ENCODE assay signal across 34 cellular contexts in the genomic region with DNA sequence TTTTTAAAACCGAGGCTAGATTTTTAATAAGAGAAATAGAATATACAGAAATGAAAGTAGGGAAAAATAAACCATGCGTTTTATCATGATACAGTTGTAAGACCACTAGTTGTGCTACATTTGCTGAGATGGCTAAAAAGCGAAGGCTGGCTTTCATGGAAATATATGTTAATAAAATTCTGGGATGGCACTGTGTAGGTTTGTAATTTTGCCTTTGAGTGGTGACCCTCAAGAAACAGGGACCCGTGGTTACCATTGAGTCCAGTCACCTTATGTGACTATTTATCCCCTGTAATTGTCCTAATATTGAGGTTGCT.
"Had no signal": no experiment of that assay in that cellular context is flagged by ENCODE, and none has a peak within 500 bp of the region (broad histone marks: within the 10 kb centered on the region; RNA-seq: fewer than 3 reads in every experiment).

No MANE protein-coding gene starts in this region.

- H3K36me3 ChIP-seq: brain microvascular endothelial cell, breast epithelium, WERI-Rb-1 had no signal

- FAIRE-seq: astrocyte, TTC549 had no signal

- H3K4me3 ChIP-seq: adrenal gland, body of pancreas, breast epithelium had no signal

- H3K4me1 ChIP-seq: adrenal gland, breast epithelium had no signal

- ATAC-seq: activated CD4-positive, alpha-beta T cell treated with anti-CD3 and anti-CD28 coated beads for 36 hours; activated CD4-positive, CD25-positive, alpha-beta regulatory T cell treated with anti-CD3 and anti-CD28 coated beads, Interleukin-2, amount 50 U/mL, for 24 hours; activated CD8-positive, alpha-beta memory T cell treated with anti-CD3 and anti-CD28 coated beads, Interleukin-2, amount 10 ng/mL, durations not matched to agents 7 days and 5 days; activated CD8-positive, alpha-beta T cell treated with anti-CD3 and anti-CD28 coated beads, Interleukin-2, amount 10 ng/mL, durations not matched to agents 7 days and 5 days; activated naive CD4-positive, alpha-beta T cell treated with anti-CD3 and anti-CD28 coated beads, Interleukin-2, amount 50 U/mL, for 72 hours had no signal

- H3K27me3 ChIP-seq: adrenal gland, body of pancreas, brain microvascular endothelial cell, breast epithelium had no signal

- DNase-seq: activated CD4-positive, alpha-beta memory T cell treated with anti-CD3 and anti-CD28 coated beads, Interleukin-2, amount 10 ng/mL, durations not matched to agents 7 days and 5 days; activated CD4-positive, alpha-beta T cell treated with anti-CD3 and anti-CD28 coated beads for 1 hour; activated CD4-positive, alpha-beta T cell treated with anti-CD3 and anti-CD28 coated beads for 36 hours; activated CD4-positive, alpha-beta T cell treated with anti-CD3 and anti-CD28 coated beads for 48 hours; activated CD4-positive, alpha-beta T cell treated with anti-CD3 and anti-CD28 coated beads, Interleukin-2, amount 10 ng/mL, durations not matched to agents 7 days and 5 days; activated CD4-positive, alpha-beta T cell treated with anti-CD3 and anti-CD28 coated beads, Interleukin-2, amount 50 U/mL, for 48 hours; activated CD4-positive, CD25-positive, alpha-beta regulatory T cell; activated CD8-positive, alpha-beta memory T cell treated with anti-CD3 and anti-CD28 coated beads for 24 hours; activated CD8-positive, alpha-beta memory T cell treated with anti-CD3 and anti-CD28 coated beads, Interleukin-2, amount 10 ng/mL, durations not matched to agents 7 days and 5 days; activated CD8-positive, alpha-beta memory T cell treated with anti-CD3 and anti-CD28 coated beads, Interleukin-2, amount 50 U/mL, for 48 hours; activated CD8-positive, alpha-beta T cell treated with anti-CD3 and anti-CD28 coated beads, Interleukin-2, amount 10 ng/mL, durations not matched to agents 7 days and 5 days; activated effector memory CD4-positive, alpha-beta T cell treated with Interleukin-2 at 50 U/mL for 16 hours; activated gamma-delta T cell treated with Interleukin-2 at 50 U/mL for 16 hours; activated naive CD4-positive, alpha-beta T cell; activated naive CD4-positive, alpha-beta T cell treated with anti-CD3 and anti-CD28 coated beads for 36 hours; activated naive CD4-positive, alpha-beta T cell treated with anti-CD3 and anti-CD28 coated beads, Interleukin-2, amount 50 U/mL, for 16 hours; activated naive CD8-positive, alpha-beta T cell treated with anti-CD3 and anti-CD28 coated beads for 36 hours; activated T-cell treated with anti-CD3 and anti-CD28 coated beads, Interleukin-2, amount 50 U/mL, for 24 hours; activated T-cell treated with anti-CD3 and anti-CD28 coated beads, Interleukin-2, amount 50 U/mL, for 48 hours; adrenal gland; amniotic stem cell; aorta; body of pancreas; brain microvascular endothelial cell; central memory CD4-positive, alpha-beta T cell; T-helper 1 cell; T-helper 2 cell; T-helper 9 cell; WERI-Rb-1 had no signal

- H3K9me3 ChIP-seq: adrenal gland, body of pancreas, breast epithelium had no signal

- H3K27ac ChIP-seq: adrenal gland, body of pancreas, brain microvascular endothelial cell, breast epithelium, WERI-Rb-1 had no signal
